In the genomic region with DNA sequence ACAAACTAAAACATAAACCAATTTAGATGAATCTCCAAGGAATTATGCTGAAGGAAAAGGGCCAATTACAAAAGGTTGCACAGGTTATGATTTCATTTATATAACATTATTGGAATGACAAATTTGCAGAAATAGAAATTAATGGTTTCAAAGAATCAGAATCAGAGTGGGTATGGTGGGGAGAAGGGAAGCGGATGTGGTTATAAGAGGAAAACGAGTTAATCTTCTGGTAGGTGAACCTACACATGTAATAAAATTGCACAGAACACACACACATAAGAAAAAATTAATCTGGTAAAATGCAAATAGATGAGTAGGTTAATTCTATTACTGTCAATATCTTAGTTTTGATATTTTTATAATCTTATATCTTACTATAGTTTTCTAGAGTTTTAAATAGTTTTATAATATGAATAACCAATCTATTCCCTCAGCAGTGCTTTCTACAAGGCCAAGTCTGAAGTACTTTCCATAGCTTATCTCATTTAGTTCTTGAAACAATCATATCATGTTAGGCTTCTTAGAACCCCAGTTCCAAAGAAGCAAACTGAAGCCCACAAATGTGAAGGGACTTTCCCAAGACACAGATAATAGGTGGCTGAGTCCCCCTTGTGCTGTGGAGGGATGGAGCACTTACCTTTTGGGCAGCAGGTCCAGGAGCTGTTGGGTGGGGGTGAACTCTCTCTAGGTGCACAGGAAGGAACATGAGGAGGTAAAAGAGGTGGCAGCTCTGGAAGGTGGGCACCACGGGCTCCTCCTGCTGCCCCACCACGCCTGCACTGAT, we compare ENCODE assay signal across 17 cellular contexts. TPM values are rescaled to one million over a fixed set of nuclear protein-coding genes. Genes with fewer than 3 reads are reported as not detected.
DNase-seq lines count a peak whose midpoint lies in the region; ATAC-seq lines count a peak whose summit lies in the region.
"Had no signal": no experiment of that assay in that cellular context is flagged by ENCODE, and none has a peak within 500 bp of the region (broad histone marks: within the 10 kb centered on the region; RNA-seq: fewer than 3 reads in every experiment).

No MANE protein-coding gene starts in this region.

- H3K9me3 ChIP-seq in KOPT-K1 (ENCODE audit: insufficient read depth, low read length, poor library complexity, severe bottlenecking) = no peaks in the 10 kb centered on the region

- peak overlapping the region; percentile 26 for H3K4me3 Mint-ChIP-seq in activated CD8-positive, alpha-beta memory T cell treated with anti-CD3 and anti-CD28 coated beads, Interleukin-2, amount 10 ng/mL, durations not matched to agents 7 days and 5 days
- H3K4me3 Mint-ChIP-seq in activated CD8-positive, alpha-beta T cell treated with anti-CD3 and anti-CD28 coated beads, Interleukin-2, amount 10 ng/mL, durations not matched to agents 7 days and 5 days = no peak overlapping the region
- H3K4me3 Mint-ChIP-seq: CD14-positive monocyte had no signal

- peak overlapping the region; percentile 90 for H3K27ac Mint-ChIP-seq in activated CD8-positive, alpha-beta memory T cell treated with anti-CD3 and anti-CD28 coated beads, Interleukin-2, amount 10 ng/mL, durations not matched to agents 7 days and 5 days
- peak overlapping the region; percentile 81 for H3K27ac Mint-ChIP-seq in activated CD8-positive, alpha-beta T cell treated with anti-CD3 and anti-CD28 coated beads, Interleukin-2, amount 10 ng/mL, durations not matched to agents 7 days and 5 days

- no peaks in the 10 kb centered on the region for H3K27me3 Mint-ChIP-seq in activated CD8-positive, alpha-beta memory T cell treated with anti-CD3 and anti-CD28 coated beads, Interleukin-2, amount 10 ng/mL, durations not matched to agents 7 days and 5 days
- H3K27me3 Mint-ChIP-seq in activated CD8-positive, alpha-beta T cell treated with anti-CD3 and anti-CD28 coated beads, Interleukin-2, amount 10 ng/mL, durations not matched to agents 7 days and 5 days (ENCODE audit: low read depth) = no peaks in the 10 kb centered on the region

- H3K36me3 Mint-ChIP-seq in activated CD8-positive, alpha-beta memory T cell treated with anti-CD3 and anti-CD28 coated beads, Interleukin-2, amount 10 ng/mL, durations not matched to agents 7 days and 5 days = peaks cover 69% of the 10 kb centered on the region
- peaks cover 66% of the 10 kb centered on the region for H3K36me3 Mint-ChIP-seq in activated CD8-positive, alpha-beta T cell treated with anti-CD3 and anti-CD28 coated beads, Interleukin-2, amount 10 ng/mL, durations not matched to agents 7 days and 5 days (ENCODE audit: low read depth)

- DNase-seq in activated CD8-positive, alpha-beta memory T cell treated with anti-CD3 and anti-CD28 coated beads, Interleukin-2, amount 10 ng/mL, durations not matched to agents 7 days and 5 days = peak; percentile 51
- DNase-seq in activated CD8-positive, alpha-beta memory T cell treated with anti-CD3 and anti-CD28 coated beads for 24 hours = no peak
- no peak for DNase-seq in activated CD8-positive, alpha-beta T cell treated with anti-CD3 and anti-CD28 coated beads, Interleukin-2, amount 10 ng/mL, durations not matched to agents 7 days and 5 days
- DNase-seq in stimulated activated CD8-positive, alpha-beta memory T cell treated with anti-CD3 and anti-CD28 coated beads, Interleukin-15, amount 100 ng/mL, for 48 hours (ENCODE audit: low read depth in 2 of 2) = peak; percentile 3 to 15
- DNase-seq in NCI-H1105 (lab: John Stamatoyannopoulos, UW) = no peak
- DNase-seq in SIG-M5 (lab: John Stamatoyannopoulos, UW) = no peak
- no peak for DNase-seq in DMS53 treated with DMSO at 0.1 percent for 48 hours (lab: John Stamatoyannopoulos, UW; ENCODE audit: unreplicated experiment)
- DNase-seq: COR-L47, DMS153, NCI-H1048, NCI-H1694, NCI-H2107, NCI-H226, NCI-H526 treated with DMSO at 0.1 percent for 48 hours, PC-9 had no signal

- peaks cover 14% of the 10 kb centered on the region for H3K9me3 Mint-ChIP-seq in activated CD8-positive, alpha-beta memory T cell treated with anti-CD3 and anti-CD28 coated beads, Interleukin-2, amount 10 ng/mL, durations not matched to agents 7 days and 5 days (ENCODE audit: low read depth)
- peaks cover 51% of the 10 kb centered on the region for H3K9me3 Mint-ChIP-seq in activated CD8-positive, alpha-beta T cell treated with anti-CD3 and anti-CD28 coated beads, Interleukin-2, amount 10 ng/mL, durations not matched to agents 7 days and 5 days (ENCODE audit: insufficient read depth)

- peak; percentile 72 for ATAC-seq in activated CD8-positive, alpha-beta memory T cell treated with anti-CD3 and anti-CD28 coated beads, Interleukin-2, amount 10 ng/mL, durations not matched to agents 7 days and 5 days
- ATAC-seq in activated CD8-positive, alpha-beta T cell treated with anti-CD3 and anti-CD28 coated beads, Interleukin-2, amount 10 ng/mL, durations not matched to agents 7 days and 5 days = peak; percentile 58

- H3K27ac ChIP-seq in KOPT-K1 (ENCODE audit: low read depth, low read length, poor library complexity, severe bottlenecking) = peak overlapping the region; percentile 36
- H3K27ac ChIP-seq: PC-9 had no signal

- CTCF ChIA-PET in activated CD8-positive, alpha-beta memory T cell treated with anti-CD3 and anti-CD28 coated beads, Interleukin-2, amount 10 ng/mL, durations not matched to agents 7 days and 5 days (lab: Charles Lee) = no interaction called here
- CTCF ChIA-PET in activated CD8-positive, alpha-beta T cell treated with anti-CD3 and anti-CD28 coated beads, Interleukin-2, amount 10 ng/mL, durations not matched to agents 7 days and 5 days (lab: Charles Lee) = interaction anchor here (1.8 kb wide), 1 partner anchor 14 kb away, joined by 5 read pairs; no protein-coding TSS in a partner anchor

- peaks cover 45% of the 10 kb centered on the region for H3K4me1 Mint-ChIP-seq in activated CD8-positive, alpha-beta memory T cell treated with anti-CD3 and anti-CD28 coated beads, Interleukin-2, amount 10 ng/mL, durations not matched to agents 7 days and 5 days
- peaks cover 26% of the 10 kb centered on the region for H3K4me1 Mint-ChIP-seq in activated CD8-positive, alpha-beta T cell treated with anti-CD3 and anti-CD28 coated beads, Interleukin-2, amount 10 ng/mL, durations not matched to agents 7 days and 5 days (ENCODE audit: low read depth)
- H3K4me1 Mint-ChIP-seq: CD14-positive monocyte had no signal

- POLR2A ChIA-PET in activated CD8-positive, alpha-beta T cell treated with anti-CD3 and anti-CD28 coated beads, Interleukin-2, amount 10 ng/mL, durations not matched to agents 7 days and 5 days (lab: Charles Lee) = no interaction called here

- peaks cover 22% of the 10 kb centered on the region for H3K36me3 ChIP-seq in KOPT-K1 (ENCODE audit: insufficient read depth, low read length)

RNA-seq across cellular contexts. Expression of a gene that starts 31.5 kb away (rescaled TPM):
- 10 to 100 TPM; 24.6 to 32.9 TPM for total RNA-seq in activated CD8-positive, alpha-beta memory T cell treated with anti-CD3 and anti-CD28 coated beads, Interleukin-2, amount 10 ng/mL, durations not matched to agents 7 days and 5 days
- 10 to 100 TPM; 16.2 to 17.1 TPM for total RNA-seq in activated CD8-positive, alpha-beta T cell treated with anti-CD3 and anti-CD28 coated beads, Interleukin-2, amount 10 ng/mL, durations not matched to agents 7 days and 5 days

Comparison
In these comparisons a context has a peak if more than half of its experiments do, and no peak if none do; other contexts are left out.
1. DNase-seq: peak in activated CD8-positive, alpha-beta memory T cell treated with anti-CD3 and anti-CD28 coated beads, Interleukin-2, amount 10 ng/mL, durations not matched to agents 7 days and 5 days (single experiment) and stimulated activated CD8-positive, alpha-beta memory T cell treated with anti-CD3 and anti-CD28 coated beads, Interleukin-15, amount 100 ng/mL, for 48 hours (2 of 2); none in activated CD8-positive, alpha-beta memory T cell treated with anti-CD3 and anti-CD28 coated beads for 24 hours (single experiment), activated CD8-positive, alpha-beta T cell treated with anti-CD3 and anti-CD28 coated beads, Interleukin-2, amount 10 ng/mL, durations not matched to agents 7 days and 5 days (single experiment), NCI-H1105 (single experiment), SIG-M5 (single experiment) and DMS53 treated with DMSO at 0.1 percent for 48 hours (single experiment).